ENCODE assay signal across 1 cellular context in the genomic region with DNA sequence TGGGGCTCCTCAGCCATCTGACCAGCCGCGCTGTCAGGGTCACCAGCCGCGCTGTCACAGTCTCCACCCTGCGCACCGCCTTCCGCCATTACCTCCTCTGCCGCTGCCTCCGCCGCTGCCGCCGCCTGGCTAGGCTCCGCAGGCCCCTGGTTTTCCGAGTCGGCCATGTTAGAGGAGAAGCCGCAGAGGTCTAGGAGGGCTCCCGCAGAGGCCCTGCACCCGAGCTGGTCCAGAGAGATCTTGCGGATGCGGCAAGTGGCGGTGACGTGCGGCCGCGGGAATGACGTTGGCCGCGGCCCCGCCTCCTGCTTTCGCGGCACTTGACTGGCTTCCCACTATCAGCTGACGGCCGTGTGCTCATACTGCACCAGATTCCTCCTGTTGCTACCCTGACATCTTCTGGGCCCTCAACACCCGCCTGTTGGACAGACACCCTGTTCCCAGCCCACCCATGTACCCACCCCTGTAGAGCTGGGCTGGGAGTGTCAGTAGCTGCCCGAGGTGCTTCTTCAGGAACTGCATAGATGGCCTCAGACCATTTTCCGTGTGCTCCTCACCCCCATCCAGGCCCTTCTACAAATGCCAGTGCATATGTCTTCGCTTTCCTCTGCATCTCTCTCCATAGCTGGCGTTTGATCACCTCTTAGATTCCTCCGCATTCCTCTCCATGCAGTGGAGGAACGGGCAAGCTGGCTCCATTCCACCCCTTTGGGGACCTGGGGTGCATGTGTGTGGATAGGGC.
A peak's percentile ranks its signal among the peaks of the same experiment; 100 is the strongest.
TF ChIP-seq lines count a peak whose summit lies in the region.

A gene with protein sequence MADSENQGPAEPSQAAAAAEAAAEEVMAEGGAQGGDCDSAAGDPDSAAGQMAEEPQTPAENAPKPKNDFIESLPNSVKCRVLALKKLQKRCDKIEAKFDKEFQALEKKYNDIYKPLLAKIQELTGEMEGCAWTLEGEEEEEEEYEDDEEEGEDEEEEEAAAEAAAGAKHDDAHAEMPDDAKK (minus strand): TSS at position 242 of the 742 bp plus-strand sequence. CDS start 75 bp downstream, at position 167.

TF ChIP-seq in HepG2, 621 proteins besides CTCF, POLR2A, EP300 and RAD21 (continued from another document and continues in another):
- TF ChIP-seq, protein P1, sequence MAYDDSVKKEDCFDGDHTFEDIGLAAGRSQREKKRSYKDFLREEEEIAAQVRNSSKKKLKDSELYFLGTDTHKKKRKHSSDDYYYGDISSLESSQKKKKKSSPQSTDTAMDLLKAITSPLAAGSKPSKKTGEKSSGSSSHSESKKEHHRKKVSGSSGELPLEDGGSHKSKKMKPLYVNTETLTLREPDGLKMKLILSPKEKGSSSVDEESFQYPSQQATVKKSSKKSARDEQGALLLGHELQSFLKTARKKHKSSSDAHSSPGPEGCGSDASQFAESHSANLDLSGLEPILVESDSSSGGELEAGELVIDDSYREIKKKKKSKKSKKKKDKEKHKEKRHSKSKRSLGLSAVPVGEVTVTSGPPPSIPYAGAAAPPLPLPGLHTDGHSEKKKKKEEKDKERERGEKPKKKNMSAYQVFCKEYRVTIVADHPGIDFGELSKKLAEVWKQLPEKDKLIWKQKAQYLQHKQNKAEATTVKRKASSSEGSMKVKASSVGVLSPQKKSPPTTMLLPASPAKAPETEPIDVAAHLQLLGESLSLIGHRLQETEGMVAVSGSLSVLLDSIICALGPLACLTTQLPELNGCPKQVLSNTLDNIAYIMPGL (CRISPR knock-in tag; IDR thresholded peaks at IDR 0.05; ENCODE audit: borderline replicate concordance in 1 of 2, low read depth in 1 of 2): peak in 1 of 2 experiments; percentile 32; a peak in 1 of 4 replicates
- TF ChIP-seq, protein P2, sequence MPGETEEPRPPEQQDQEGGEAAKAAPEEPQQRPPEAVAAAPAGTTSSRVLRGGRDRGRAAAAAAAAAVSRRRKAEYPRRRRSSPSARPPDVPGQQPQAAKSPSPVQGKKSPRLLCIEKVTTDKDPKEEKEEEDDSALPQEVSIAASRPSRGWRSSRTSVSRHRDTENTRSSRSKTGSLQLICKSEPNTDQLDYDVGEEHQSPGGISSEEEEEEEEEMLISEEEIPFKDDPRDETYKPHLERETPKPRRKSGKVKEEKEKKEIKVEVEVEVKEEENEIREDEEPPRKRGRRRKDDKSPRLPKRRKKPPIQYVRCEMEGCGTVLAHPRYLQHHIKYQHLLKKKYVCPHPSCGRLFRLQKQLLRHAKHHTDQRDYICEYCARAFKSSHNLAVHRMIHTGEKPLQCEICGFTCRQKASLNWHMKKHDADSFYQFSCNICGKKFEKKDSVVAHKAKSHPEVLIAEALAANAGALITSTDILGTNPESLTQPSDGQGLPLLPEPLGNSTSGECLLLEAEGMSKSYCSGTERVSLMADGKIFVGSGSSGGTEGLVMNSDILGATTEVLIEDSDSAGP (CRISPR knock-in tag; IDR thresholded peaks at IDR 0.05; ENCODE audit: borderline replicate concordance): 0 out of 2 replicates have a peak, but pooled peaks have one; percentile 28
- TF ChIP-seq ZBTB20 (CRISPR knock-in tag; IDR thresholded peaks at IDR 0.05; ENCODE audit: borderline replicate concordance, low read depth) (no peak), CEBPG (CRISPR knock-in tag; IDR thresholded peaks at IDR 0.05) (no peak), MYC (CRISPR knock-in tag; IDR thresholded peaks at IDR 0.05; ENCODE audit: borderline replicate concordance) (peak; percentile 12; the same call in 1 of the 2 replicates), RBFOX2 (IDR thresholded peaks at IDR 0.05; ENCODE audit: low read depth, low read length) (0 out of 2 replicates have a peak, but pooled peaks have one; percentile 24), ZNF556 (CRISPR knock-in tag; IDR thresholded peaks at IDR 0.05; ENCODE audit: borderline replicate concordance) (no peak), GABPB1 (CRISPR knock-in tag; IDR thresholded peaks at IDR 0.05) (peak; percentile 31; the same call in 1 of the 2 replicates), ZNF205 (CRISPR knock-in tag; IDR thresholded peaks at IDR 0.05) (0 out of 2 replicates have a peak, but pooled peaks have one; percentile 50), ZBTB21 (CRISPR knock-in tag; IDR thresholded peaks at IDR 0.05) (peak; percentile 82), HCFC1 (IDR thresholded peaks at IDR 0.05; ENCODE audit: low read depth, low read length) (no peak), RFX3 (CRISPR knock-in tag; IDR thresholded peaks at IDR 0.05) (no peak), SP5 (CRISPR knock-in tag; IDR thresholded peaks at IDR 0.05; ENCODE audit: borderline replicate concordance, low read depth) (no peak), HOXA3 (CRISPR knock-in tag; IDR thresholded peaks at IDR 0.05) (peak; percentile 83)
- TF ChIP-seq, protein P3, sequence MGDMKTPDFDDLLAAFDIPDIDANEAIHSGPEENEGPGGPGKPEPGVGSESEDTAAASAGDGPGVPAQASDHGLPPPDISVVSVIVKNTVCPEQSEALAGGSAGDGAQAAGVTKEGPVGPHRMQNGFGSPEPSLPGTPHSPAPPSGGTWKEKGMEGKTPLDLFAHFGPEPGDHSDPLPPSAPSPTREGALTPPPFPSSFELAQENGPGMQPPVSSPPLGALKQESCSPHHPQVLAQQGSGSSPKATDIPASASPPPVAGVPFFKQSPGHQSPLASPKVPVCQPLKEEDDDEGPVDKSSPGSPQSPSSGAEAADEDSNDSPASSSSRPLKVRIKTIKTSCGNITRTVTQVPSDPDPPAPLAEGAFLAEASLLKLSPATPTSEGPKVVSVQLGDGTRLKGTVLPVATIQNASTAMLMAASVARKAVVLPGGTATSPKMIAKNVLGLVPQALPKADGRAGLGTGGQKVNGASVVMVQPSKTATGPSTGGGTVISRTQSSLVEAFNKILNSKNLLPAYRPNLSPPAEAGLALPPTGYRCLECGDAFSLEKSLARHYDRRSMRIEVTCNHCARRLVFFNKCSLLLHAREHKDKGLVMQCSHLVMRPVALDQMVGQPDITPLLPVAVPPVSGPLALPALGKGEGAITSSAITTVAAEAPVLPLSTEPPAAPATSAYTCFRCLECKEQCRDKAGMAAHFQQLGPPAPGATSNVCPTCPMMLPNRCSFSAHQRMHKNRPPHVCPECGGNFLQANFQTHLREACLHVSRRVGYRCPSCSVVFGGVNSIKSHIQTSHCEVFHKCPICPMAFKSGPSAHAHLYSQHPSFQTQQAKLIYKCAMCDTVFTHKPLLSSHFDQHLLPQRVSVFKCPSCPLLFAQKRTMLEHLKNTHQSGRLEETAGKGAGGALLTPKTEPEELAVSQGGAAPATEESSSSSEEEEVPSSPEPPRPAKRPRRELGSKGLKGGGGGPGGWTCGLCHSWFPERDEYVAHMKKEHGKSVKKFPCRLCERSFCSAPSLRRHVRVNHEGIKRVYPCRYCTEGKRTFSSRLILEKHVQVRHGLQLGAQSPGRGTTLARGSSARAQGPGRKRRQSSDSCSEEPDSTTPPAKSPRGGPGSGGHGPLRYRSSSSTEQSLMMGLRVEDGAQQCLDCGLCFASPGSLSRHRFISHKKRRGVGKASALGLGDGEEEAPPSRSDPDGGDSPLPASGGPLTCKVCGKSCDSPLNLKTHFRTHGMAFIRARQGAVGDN (CRISPR knock-in tag; IDR thresholded peaks at IDR 0.05): peak; percentile 71
- TF ChIP-seq, protein P4, sequence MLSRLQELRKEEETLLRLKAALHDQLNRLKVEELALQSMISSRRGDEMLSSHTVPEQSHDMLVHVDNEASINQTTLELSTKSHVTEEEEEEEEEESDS (CRISPR knock-in tag; IDR thresholded peaks at IDR 0.05; ENCODE audit: borderline replicate concordance): no peak
- TF ChIP-seq, protein P5, sequence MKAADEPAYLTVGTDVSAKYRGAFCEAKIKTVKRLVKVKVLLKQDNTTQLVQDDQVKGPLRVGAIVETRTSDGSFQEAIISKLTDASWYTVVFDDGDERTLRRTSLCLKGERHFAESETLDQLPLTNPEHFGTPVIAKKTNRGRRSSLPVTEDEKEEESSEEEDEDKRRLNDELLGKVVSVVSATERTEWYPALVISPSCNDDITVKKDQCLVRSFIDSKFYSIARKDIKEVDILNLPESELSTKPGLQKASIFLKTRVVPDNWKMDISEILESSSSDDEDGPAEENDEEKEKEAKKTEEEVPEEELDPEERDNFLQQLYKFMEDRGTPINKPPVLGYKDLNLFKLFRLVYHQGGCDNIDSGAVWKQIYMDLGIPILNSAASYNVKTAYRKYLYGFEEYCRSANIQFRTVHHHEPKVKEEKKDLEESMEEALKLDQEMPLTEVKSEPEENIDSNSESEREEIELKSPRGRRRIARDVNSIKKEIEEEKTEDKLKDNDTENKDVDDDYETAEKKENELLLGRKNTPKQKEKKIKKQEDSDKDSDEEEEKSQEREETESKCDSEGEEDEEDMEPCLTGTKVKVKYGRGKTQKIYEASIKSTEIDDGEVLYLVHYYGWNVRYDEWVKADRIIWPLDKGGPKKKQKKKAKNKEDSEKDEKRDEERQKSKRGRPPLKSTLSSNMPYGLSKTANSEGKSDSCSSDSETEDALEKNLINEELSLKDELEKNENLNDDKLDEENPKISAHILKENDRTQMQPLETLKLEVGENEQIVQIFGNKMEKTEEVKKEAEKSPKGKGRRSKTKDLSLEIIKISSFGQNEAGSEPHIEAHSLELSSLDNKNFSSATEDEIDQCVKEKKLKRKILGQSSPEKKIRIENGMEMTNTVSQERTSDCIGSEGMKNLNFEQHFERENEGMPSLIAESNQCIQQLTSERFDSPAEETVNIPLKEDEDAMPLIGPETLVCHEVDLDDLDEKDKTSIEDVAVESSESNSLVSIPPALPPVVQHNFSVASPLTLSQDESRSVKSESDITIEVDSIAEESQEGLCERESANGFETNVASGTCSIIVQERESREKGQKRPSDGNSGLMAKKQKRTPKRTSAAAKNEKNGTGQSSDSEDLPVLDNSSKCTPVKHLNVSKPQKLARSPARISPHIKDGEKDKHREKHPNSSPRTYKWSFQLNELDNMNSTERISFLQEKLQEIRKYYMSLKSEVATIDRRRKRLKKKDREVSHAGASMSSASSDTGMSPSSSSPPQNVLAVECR (CRISPR knock-in tag; IDR thresholded peaks at IDR 0.05; ENCODE audit: borderline replicate concordance): peak; percentile 52; the same call in 1 of the 2 replicates
- TF ChIP-seq, protein P6, sequence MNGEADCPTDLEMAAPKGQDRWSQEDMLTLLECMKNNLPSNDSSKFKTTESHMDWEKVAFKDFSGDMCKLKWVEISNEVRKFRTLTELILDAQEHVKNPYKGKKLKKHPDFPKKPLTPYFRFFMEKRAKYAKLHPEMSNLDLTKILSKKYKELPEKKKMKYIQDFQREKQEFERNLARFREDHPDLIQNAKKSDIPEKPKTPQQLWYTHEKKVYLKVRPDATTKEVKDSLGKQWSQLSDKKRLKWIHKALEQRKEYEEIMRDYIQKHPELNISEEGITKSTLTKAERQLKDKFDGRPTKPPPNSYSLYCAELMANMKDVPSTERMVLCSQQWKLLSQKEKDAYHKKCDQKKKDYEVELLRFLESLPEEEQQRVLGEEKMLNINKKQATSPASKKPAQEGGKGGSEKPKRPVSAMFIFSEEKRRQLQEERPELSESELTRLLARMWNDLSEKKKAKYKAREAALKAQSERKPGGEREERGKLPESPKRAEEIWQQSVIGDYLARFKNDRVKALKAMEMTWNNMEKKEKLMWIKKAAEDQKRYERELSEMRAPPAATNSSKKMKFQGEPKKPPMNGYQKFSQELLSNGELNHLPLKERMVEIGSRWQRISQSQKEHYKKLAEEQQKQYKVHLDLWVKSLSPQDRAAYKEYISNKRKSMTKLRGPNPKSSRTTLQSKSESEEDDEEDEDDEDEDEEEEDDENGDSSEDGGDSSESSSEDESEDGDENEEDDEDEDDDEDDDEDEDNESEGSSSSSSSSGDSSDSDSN (CRISPR knock-in tag; IDR thresholded peaks at IDR 0.05): peak; percentile 41; the same call in 1 of the 2 replicates
- TF ChIP-seq, protein P7, sequence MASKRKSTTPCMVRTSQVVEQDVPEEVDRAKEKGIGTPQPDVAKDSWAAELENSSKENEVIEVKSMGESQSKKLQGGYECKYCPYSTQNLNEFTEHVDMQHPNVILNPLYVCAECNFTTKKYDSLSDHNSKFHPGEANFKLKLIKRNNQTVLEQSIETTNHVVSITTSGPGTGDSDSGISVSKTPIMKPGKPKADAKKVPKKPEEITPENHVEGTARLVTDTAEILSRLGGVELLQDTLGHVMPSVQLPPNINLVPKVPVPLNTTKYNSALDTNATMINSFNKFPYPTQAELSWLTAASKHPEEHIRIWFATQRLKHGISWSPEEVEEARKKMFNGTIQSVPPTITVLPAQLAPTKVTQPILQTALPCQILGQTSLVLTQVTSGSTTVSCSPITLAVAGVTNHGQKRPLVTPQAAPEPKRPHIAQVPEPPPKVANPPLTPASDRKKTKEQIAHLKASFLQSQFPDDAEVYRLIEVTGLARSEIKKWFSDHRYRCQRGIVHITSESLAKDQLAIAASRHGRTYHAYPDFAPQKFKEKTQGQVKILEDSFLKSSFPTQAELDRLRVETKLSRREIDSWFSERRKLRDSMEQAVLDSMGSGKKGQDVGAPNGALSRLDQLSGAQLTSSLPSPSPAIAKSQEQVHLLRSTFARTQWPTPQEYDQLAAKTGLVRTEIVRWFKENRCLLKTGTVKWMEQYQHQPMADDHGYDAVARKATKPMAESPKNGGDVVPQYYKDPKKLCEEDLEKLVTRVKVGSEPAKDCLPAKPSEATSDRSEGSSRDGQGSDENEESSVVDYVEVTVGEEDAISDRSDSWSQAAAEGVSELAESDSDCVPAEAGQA (IDR thresholded peaks at IDR 0.05; ENCODE audit: low read depth): peak; percentile 44; the same call in 1 of the 2 replicates
- TF ChIP-seq, protein P7 (CRISPR knock-in tag; IDR thresholded peaks at IDR 0.05; ENCODE audit: borderline replicate concordance): no peak
- TF ChIP-seq, protein P8, sequence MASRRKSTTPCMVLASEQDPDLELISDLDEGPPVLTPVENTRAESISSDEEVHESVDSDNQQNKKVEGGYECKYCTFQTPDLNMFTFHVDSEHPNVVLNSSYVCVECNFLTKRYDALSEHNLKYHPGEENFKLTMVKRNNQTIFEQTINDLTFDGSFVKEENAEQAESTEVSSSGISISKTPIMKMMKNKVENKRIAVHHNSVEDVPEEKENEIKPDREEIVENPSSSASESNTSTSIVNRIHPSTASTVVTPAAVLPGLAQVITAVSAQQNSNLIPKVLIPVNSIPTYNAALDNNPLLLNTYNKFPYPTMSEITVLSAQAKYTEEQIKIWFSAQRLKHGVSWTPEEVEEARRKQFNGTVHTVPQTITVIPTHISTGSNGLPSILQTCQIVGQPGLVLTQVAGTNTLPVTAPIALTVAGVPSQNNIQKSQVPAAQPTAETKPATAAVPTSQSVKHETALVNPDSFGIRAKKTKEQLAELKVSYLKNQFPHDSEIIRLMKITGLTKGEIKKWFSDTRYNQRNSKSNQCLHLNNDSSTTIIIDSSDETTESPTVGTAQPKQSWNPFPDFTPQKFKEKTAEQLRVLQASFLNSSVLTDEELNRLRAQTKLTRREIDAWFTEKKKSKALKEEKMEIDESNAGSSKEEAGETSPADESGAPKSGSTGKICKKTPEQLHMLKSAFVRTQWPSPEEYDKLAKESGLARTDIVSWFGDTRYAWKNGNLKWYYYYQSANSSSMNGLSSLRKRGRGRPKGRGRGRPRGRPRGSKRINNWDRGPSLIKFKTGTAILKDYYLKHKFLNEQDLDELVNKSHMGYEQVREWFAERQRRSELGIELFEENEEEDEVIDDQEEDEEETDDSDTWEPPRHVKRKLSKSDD (CRISPR knock-in tag; IDR thresholded peaks at IDR 0.05; ENCODE audit: low read depth): peak; percentile 78; the same call in 1 of the 2 replicates
